19 cellular contexts compared by ENCODE assay signal in the genomic region with DNA sequence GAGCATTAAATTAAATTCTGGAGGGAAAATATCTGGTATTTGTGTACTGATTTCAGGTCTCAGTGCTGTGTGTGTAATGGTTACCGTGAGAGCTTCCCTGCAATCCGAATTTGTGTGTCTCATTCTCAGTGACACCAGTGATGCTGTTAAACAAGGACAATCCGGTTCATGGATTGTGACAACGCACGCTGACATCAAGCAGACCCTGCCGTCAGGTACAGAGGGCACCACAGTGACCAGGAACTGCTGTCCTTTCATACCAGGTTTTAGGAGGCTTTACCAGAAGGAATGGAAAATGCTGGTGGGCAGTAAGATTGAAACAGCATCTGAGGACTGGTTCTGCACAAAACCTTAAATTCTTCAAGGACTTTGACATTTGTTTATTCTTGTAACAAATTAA. TPM values are rescaled to one million over a fixed set of nuclear protein-coding genes. Genes with fewer than 3 reads are reported as not detected.
A peak's percentile ranks its signal among the peaks of the same experiment; 100 is the strongest.
DNase-seq lines count a peak whose midpoint lies in the region; ATAC-seq, FAIRE-seq and TF ChIP-seq lines count a peak whose summit lies in the region.
"Had no signal": no experiment of that assay in that cellular context is flagged by ENCODE, and none has a peak within 500 bp of the region (broad histone marks: within the 10 kb centered on the region; RNA-seq: fewer than 3 reads in every experiment).

No MANE protein-coding gene starts in this region.

- H3K9me3 ChIP-seq in liver (ENCODE audit: control insufficient read depth in 4 of 4, low read length in 3 of 4) (no peaks in the 10 kb centered on the region), right lobe of liver (no peaks in the 10 kb centered on the region), endothelial cell of umbilical vein (replicated peaks; ENCODE audit: control insufficient read depth, insufficient read depth, low read length) (no peaks in the 10 kb centered on the region)
- H3K9me3 ChIP-seq: BLaER1, spleen had no signal

- no peak for TF ChIP-seq RAD21 in liver (IDR thresholded peaks at IDR 0.05)

- TF ChIP-seq POLR2A in right lobe of liver (IDR thresholded peaks at IDR 0.05) (no peak), endothelial cell of umbilical vein (IDR thresholded peaks at IDR 0.05; ENCODE audit: low read depth, low read length) (no peak)

- H3K27me3 ChIP-seq in liver (ENCODE audit: control insufficient read depth in 4 of 4, insufficient read depth in 4 of 4, low read length in 3 of 4) (no peaks in the 10 kb centered on the region), right lobe of liver (no peaks in the 10 kb centered on the region), endothelial cell of umbilical vein (ENCODE audit: control insufficient read depth in 2 of 2, insufficient read depth in 2 of 2, low read length in 2 of 2) (no peaks in the 10 kb centered on the region)
- H3K27me3 ChIP-seq: BLaER1, spleen had no signal

- H3K4me3 Mint-ChIP-seq in osteocyte (ENCODE audit: unreplicated experiment), result peak overlapping the region; percentile 19

- no peaks in the 10 kb centered on the region for H3K79me2 ChIP-seq in endothelial cell of umbilical vein (ENCODE audit: control insufficient read depth, insufficient read depth, low read length)

- POLR2A ChIA-PET in endothelial cell of umbilical vein (lab: Charles Lee), result no interaction called here

- in situ Hi-C loops in G401 (cut with HindIII; ENCODE audit: low sequenced_read_pairs), result no loop called here

- no peak overlapping the region for H2AFZ ChIP-seq in endothelial cell of umbilical vein (ENCODE audit: low read depth, low read length)

- H3K36me3 ChIP-seq in liver (ENCODE audit: control insufficient read depth in 4 of 4, insufficient read depth in 3 of 4, low read depth in 1 of 4, low read length in 3 of 4) (no peaks in the 10 kb centered on the region), right lobe of liver (no peaks in the 10 kb centered on the region), endothelial cell of umbilical vein (ENCODE audit: control insufficient read depth in 2 of 2, extremely low read depth in 1 of 2, insufficient read depth in 2 of 2, low read length in 2 of 2) (no peaks in the 10 kb centered on the region)
- H3K36me3 ChIP-seq: BLaER1, spleen had no signal

- BruUV-seq in endothelial cell of umbilical vein (replicated peaks; lab: Mats Ljungman, UMichigan), result no TSS peak

- intact Hi-C loops in right lobe of liver (cut with DNase I), result no loop called here
- intact Hi-C loops in endothelial cell of umbilical vein (cut with micrococcal nuclease), result loop anchor here (5.0 to 10.0 kb wide), 2 partner anchors 321 to 504 kb away; no protein-coding TSS in a partner anchor

- FAIRE-seq in endothelial cell of umbilical vein (lab: Jason Lieb, UNC), result no peak

- peaks cover 2% of the 10 kb centered on the region for H3K36me3 Mint-ChIP-seq in osteocyte (ENCODE audit: unreplicated experiment)

- WGBS in liver, result 91% methylated on average over 6 of the region's 6 CpGs
- 86% methylated on average over 6 of the region's 6 CpGs for WGBS in right lobe of liver (ENCODE audit: insufficient coverage, low coverage, low lambda C conversion rate, missing lambda C conversion rate)

- no peaks in the 10 kb centered on the region for H3K9me1 ChIP-seq in endothelial cell of umbilical vein (replicated peaks; ENCODE audit: control insufficient read depth, extremely low read depth, insufficient read depth, low read length)

- peak overlapping the region; percentile 94 for H3K27ac Mint-ChIP-seq in osteocyte (ENCODE audit: unreplicated experiment)
- H3K27ac Mint-ChIP-seq: activated CD8-positive, alpha-beta T cell treated with anti-CD3 and anti-CD28 coated beads, Interleukin-2, amount 10 ng/mL, durations not matched to agents 7 days and 5 days had no signal

- H3K9ac ChIP-seq in liver (ENCODE audit: low read depth in 1 of 2, low read length in 2 of 2) (no peak overlapping the region), endothelial cell of umbilical vein (replicated peaks; ENCODE audit: extremely low read depth, insufficient read depth, low read length) (no peak overlapping the region)
- H3K9ac ChIP-seq: BLaER1 had no signal

- no peak overlapping the region for H3K4me3 ChIP-seq in liver (ENCODE audit: low read depth in 1 of 3, low read length in 3 of 3)
- H3K4me3 ChIP-seq in right lobe of liver, result no peak overlapping the region
- H3K4me3 ChIP-seq in endothelial cell of umbilical vein (replicated peaks in 1 of 3; ENCODE audit: insufficient read depth in 1 of 3, low read depth in 1 of 3, low read length in 3 of 3), result no peak overlapping the region
- H3K4me3 ChIP-seq: BLaER1 had no signal

- ATAC-seq in right lobe of liver (no peak), GM19023 (IDR thresholded peaks at IDR 0.05; ENCODE audit: unreplicated experiment) (no peak), HG03135 (IDR thresholded peaks at IDR 0.05; ENCODE audit: unreplicated experiment) (no peak)

- H3K27me3 Mint-ChIP-seq in osteocyte (ENCODE audit: unreplicated experiment), result no peaks in the 10 kb centered on the region

- dilution Hi-C loops in endothelial cell of umbilical vein (cut with MboI; ENCODE audit: extremely low pct_ligation_motif_present, low sequenced_read_pairs), result no loop called here

- peaks cover 56% of the 10 kb centered on the region for H3K4me1 Mint-ChIP-seq in osteocyte (ENCODE audit: unreplicated experiment)

- no peak for TF ChIP-seq CTCF in liver (IDR thresholded peaks at IDR 0.05; ENCODE audit: low read depth, low read length, missing input control)
- no peak for TF ChIP-seq CTCF in right lobe of liver (IDR thresholded peaks at IDR 0.05)
- no peak for TF ChIP-seq CTCF in endothelial cell of umbilical vein (IDR thresholded peaks at IDR 0.05; ENCODE audit: extremely low read depth in 1 of 2, insufficient read depth in 1 of 2, low read depth in 1 of 2, low read length in 2 of 2)
- TF ChIP-seq CTCF in osteocyte (IDR thresholded peaks at IDR 0.05), result no peak

- H3K27ac ChIP-seq in liver (ENCODE audit: low read depth in 1 of 2, low read length in 2 of 2), result no peak overlapping the region
- no peak overlapping the region for H3K27ac ChIP-seq in right lobe of liver
- H3K27ac ChIP-seq in endothelial cell of umbilical vein (ENCODE audit: insufficient read depth, low read depth, low read length), result no peak overlapping the region
- H3K27ac ChIP-seq: BLaER1 had no signal

- H4K20me1 ChIP-seq in endothelial cell of umbilical vein (replicated peaks; ENCODE audit: control insufficient read depth, extremely low read depth, insufficient read depth, low read length), result no peaks in the 10 kb centered on the region
- H4K20me1 ChIP-seq: BLaER1 had no signal

- CTCF ChIA-PET in endothelial cell of umbilical vein (lab: Charles Lee), result no interaction called here

- DNase-seq in right lobe of liver, result no peak
- DNase-seq in endothelial cell of umbilical vein (ENCODE audit: low read depth, low spot score), result no peak
- DNase-seq in osteocyte (ENCODE audit: extremely low spot score, unreplicated experiment), result no peak
- DNase-seq in G401 (ENCODE audit: low spot score), result no peak
- no peak for DNase-seq in stimulated activated CD4-positive, alpha-beta T cell treated with anti-CD3 and anti-CD28 coated beads, Interleukin-4, amount 100 ng/mL, for 1 hour
- DNase-seq: activated CD8-positive, alpha-beta T cell treated with anti-CD3 and anti-CD28 coated beads, Interleukin-2, amount 10 ng/mL, durations not matched to agents 7 days and 5 days; activated naive CD4-positive, alpha-beta T cell; caudate nucleus; hippocampal formation; NCI-H2081; spleen had no signal

- H3K9me3 Mint-ChIP-seq in osteocyte (ENCODE audit: unreplicated experiment), result peaks cover 5% of the 10 kb centered on the region
- H3K9me3 Mint-ChIP-seq: neural crest cell had no signal

- H3K4me1 ChIP-seq in liver (ENCODE audit: control insufficient read depth in 4 of 4, insufficient read depth in 4 of 4, low read length in 3 of 4) (peaks cover 3 to 12% (median 8%) of the 10 kb centered on the region in 4 donors), right lobe of liver (peaks cover 0 to 13% (median 3%) of the 10 kb centered on the region in 4 donors), endothelial cell of umbilical vein (ENCODE audit: control insufficient read depth, extremely low read depth, insufficient read depth, low read length) (peaks cover 29% of the 10 kb centered on the region)

- peak overlapping the region; percentile 85 for H3K4me2 ChIP-seq in endothelial cell of umbilical vein (ENCODE audit: insufficient read depth, low read length)

TF ChIP-seq in liver, 16 proteins besides CTCF, POLR2A, EP300 and RAD21:
- TF ChIP-seq, protein P1, sequence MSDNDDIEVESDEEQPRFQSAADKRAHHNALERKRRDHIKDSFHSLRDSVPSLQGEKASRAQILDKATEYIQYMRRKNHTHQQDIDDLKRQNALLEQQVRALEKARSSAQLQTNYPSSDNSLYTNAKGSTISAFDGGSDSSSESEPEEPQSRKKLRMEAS (IDR thresholded peaks at IDR 0.05), result no peak
- no peak for TF ChIP-seq HNF4G (IDR thresholded peaks at IDR 0.05)
- TF ChIP-seq YY1 (IDR thresholded peaks at IDR 0.05), result no peak
- no peak for TF ChIP-seq FOXA2 (IDR thresholded peaks at IDR 0.05)
- TF ChIP-seq HNF4A (conservative IDR thresholded peaks at IDR 0.05), result peak; percentile 40 to 52
- TF ChIP-seq GABPA (IDR thresholded peaks at IDR 0.05 in 1 of 2, conservative IDR thresholded peaks at IDR 0.05 in 1 of 2), result no peak
- TF ChIP-seq EGR1 (IDR thresholded peaks at IDR 0.05; ENCODE audit: low read depth in 2 of 2), result no peak

TF ChIP-seq in endothelial cell of umbilical vein, 7 proteins besides CTCF, POLR2A, EP300 and RAD21 (continues in another document):
- no peak for TF ChIP-seq EZH2 (IDR thresholded peaks at IDR 0.05; ENCODE audit: borderline replicate concordance, low read depth, low read length, severe bottlenecking)
- TF ChIP-seq, protein P1 (IDR thresholded peaks at IDR 0.05; ENCODE audit: insufficient read depth, insufficient read length), result no peak
- no peak for TF ChIP-seq MYC (IDR thresholded peaks at IDR 0.05; ENCODE audit: low read depth, low read length)
- no peak for TF ChIP-seq FOS (IDR thresholded peaks at IDR 0.05; ENCODE audit: borderline replicate concordance, insufficient read depth, low read length)
- no peak for TF ChIP-seq POLR2AphosphoS5 (IDR thresholded peaks at IDR 0.05; ENCODE audit: insufficient read depth, low read depth, low read length)

RNA-seq across cellular contexts. Expression of a gene that starts 30.5 kb away (rescaled TPM):
- total RNA-seq in liver (not detected), right lobe of liver (not detected), endothelial cell of umbilical vein (not detected in 2 replicates), osteocyte (not detected in 2 replicates)
- polyA plus RNA-seq in liver (not detected), endothelial cell of umbilical vein (not detected in 2 replicates)
- polyA plus RNA-seq in endothelial cell of umbilical vein (2011; cell fraction: cytosol; rRNA removed), result not detected in 2 replicates
- polyA plus RNA-seq in endothelial cell of umbilical vein (2011; cell fraction: nucleus; rRNA removed), result not detected in 2 replicates
- not detected in 2 replicates for polyA plus RNA-seq in endothelial cell of umbilical vein (2012)
- polyA minus RNA-seq in endothelial cell of umbilical vein, result not detected in 2 replicates
- not detected for polyA minus RNA-seq in endothelial cell of umbilical vein (2011; cell fraction: cytosol; rRNA and poly(A)+ RNA removed)
- not detected in 2 replicates for polyA minus RNA-seq in endothelial cell of umbilical vein (2011; cell fraction: nucleus; rRNA and poly(A)+ RNA removed)
- total RNA-seq in G401 (2014; rRNA removed; shearing (Covaris generic)), result not detected in 2 replicates
- total RNA-seq: activated CD8-positive, alpha-beta T cell treated with anti-CD3 and anti-CD28 coated beads, Interleukin-2, amount 10 ng/mL, durations not matched to agents 7 days and 5 days; HT1080; lower leg skin; M059J; neural crest cell; spleen had no signal
- polyA plus RNA-seq: spleen had no signal
